Comparison of ENCODE assay signal across 9 cellular contexts in the genomic region with DNA sequence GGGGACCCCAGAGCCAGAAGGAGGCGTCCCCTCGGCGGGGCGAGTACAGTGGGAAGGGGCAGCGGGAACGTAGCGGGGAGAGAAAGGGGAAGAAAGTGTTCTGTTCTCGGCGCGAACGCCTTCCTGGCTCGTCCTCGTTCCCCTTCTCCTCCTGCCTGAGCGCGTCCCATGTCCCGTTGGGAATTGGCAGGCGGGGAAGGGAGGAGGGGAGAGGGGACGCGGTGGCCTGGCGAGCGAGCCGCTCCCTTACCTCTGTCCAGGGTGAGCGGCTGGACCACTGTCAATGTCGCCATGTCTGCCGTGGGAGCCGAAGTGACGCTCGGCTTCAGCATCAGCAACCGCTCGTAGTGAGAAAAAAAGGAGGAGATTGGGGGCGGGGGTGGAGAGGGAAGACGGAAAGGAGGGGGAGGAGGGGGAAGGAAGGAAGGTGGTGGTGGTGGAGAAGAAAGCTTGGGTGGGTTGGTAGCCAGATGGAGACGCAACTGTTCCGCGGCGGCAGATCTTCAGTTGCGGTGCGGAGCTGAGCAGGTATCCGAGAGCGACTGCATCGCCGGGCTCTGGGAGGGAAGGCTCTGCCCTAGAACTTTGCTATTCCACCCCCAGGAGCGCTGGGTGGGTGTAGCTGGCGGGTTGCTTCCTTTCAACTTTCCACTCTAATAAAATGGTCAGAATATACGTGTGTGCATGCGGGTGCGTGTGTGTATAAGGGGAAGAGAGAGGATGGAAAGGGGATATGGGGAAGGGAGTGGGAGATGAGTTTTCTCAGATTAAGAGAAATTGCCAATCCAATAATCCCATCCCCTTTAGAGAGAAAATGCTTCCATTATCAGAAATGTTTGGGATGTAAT. TPM values are rescaled to one million over a fixed set of nuclear protein-coding genes. Genes with fewer than 3 reads are reported as not detected.
DNase-seq lines count a peak whose midpoint lies in the region; ATAC-seq, FAIRE-seq and TF ChIP-seq lines count a peak whose summit lies in the region.
"Had no signal": no experiment of that assay in that cellular context is flagged by ENCODE, and none has a peak within 500 bp of the region (broad histone marks: within the 10 kb centered on the region; RNA-seq: fewer than 3 reads in every experiment).

A gene with protein sequence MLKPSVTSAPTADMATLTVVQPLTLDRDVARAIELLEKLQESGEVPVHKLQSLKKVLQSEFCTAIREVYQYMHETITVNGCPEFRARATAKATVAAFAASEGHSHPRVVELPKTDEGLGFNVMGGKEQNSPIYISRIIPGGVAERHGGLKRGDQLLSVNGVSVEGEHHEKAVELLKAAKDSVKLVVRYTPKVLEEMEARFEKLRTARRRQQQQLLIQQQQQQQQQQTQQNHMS (minus strand): TSS at position 544 of the 848 bp plus-strand sequence. CDS start 212 bp downstream, at position 332.

- H3K36me3 ChIP-seq in endodermal cell (ENCODE audit: control insufficient read depth, insufficient read depth, low read length) (no peaks in the 10 kb centered on the region), mesodermal cell (ENCODE audit: control insufficient read depth, insufficient read depth, low read length) (no peaks in the 10 kb centered on the region)

- no peaks in the 10 kb centered on the region for H3K9me3 ChIP-seq in endodermal cell (ENCODE audit: control insufficient read depth, low read length)
- no peaks in the 10 kb centered on the region for H3K9me3 ChIP-seq in mesodermal cell (ENCODE audit: control insufficient read depth, low read length)

- H3K9me3 Mint-ChIP-seq in endodermal cell, result no peaks in the 10 kb centered on the region

- no peak for FAIRE-seq in urothelium cell line (lab: Jason Lieb, UNC)

- H3K4me3 Mint-ChIP-seq in endodermal cell, result peak within 1 kb of the TSS; percentile 88
- H3K4me3 Mint-ChIP-seq: CD4-positive, CD25-positive, alpha-beta regulatory T cell had no signal

- no peaks in the 10 kb centered on the region for H3K36me3 Mint-ChIP-seq in endodermal cell (ENCODE audit: low read depth)
- H3K36me3 Mint-ChIP-seq: CD4-positive, CD25-positive, alpha-beta regulatory T cell had no signal

- H3K4me3 ChIP-seq in endodermal cell (ENCODE audit: low read length), result peak within 1 kb of the TSS; percentile 92
- peak within 1 kb of the TSS; percentile 68 for H3K4me3 ChIP-seq in mesodermal cell (ENCODE audit: extremely low read depth, insufficient read depth, low read length, poor library complexity, severe bottlenecking)

- peak; percentile 13 for ATAC-seq in HG02973 (IDR thresholded peaks at IDR 0.05; ENCODE audit: unreplicated experiment)

- H3K27ac ChIP-seq in endodermal cell (ENCODE audit: low read depth, low read length) (no peak within 1 kb of the TSS), mesodermal cell (ENCODE audit: low read depth, low read length, severe bottlenecking) (no peak within 1 kb of the TSS)

- H3K4me1 ChIP-seq in endodermal cell (ENCODE audit: control insufficient read depth, insufficient read depth, low read length), result no peaks in the 10 kb centered on the region
- peaks cover 9% of the 10 kb centered on the region for H3K4me1 ChIP-seq in mesodermal cell (ENCODE audit: control insufficient read depth, insufficient read depth, low read length, poor library complexity, severe bottlenecking)

- TF ChIP-seq CTCF in endodermal cell (conservative IDR thresholded peaks at IDR 0.05), result no peak

- H3K9ac ChIP-seq in endodermal cell (ENCODE audit: extremely low read depth, low read length, poor library complexity, severe bottlenecking), result peak within 1 kb of the TSS; percentile 60

- peaks cover 14% of the 10 kb centered on the region for H3K27me3 Mint-ChIP-seq in endodermal cell (ENCODE audit: insufficient read depth)

- peaks cover 9% of the 10 kb centered on the region for H3K27me3 ChIP-seq in endodermal cell (ENCODE audit: control insufficient read depth, insufficient read depth, low read length, poor library complexity, severe bottlenecking)

- peak within 1 kb of the TSS; percentile 93 for H3K27ac Mint-ChIP-seq in endodermal cell

- WGBS in endodermal cell (ENCODE audit: insufficient coverage in 1 of 2, insufficient read length in 1 of 2), 2 experiments, result 0 to 1% methylated on average over 4 to 46 of the region's 47 CpGs
- 0% methylated on average over 9 to 21 of the region's 47 CpGs for WGBS in mesodermal cell (ENCODE audit: insufficient coverage in 2 of 2), 2 experiments

- DNase-seq in NCI-H2081 (lab: John Stamatoyannopoulos, UW) (peak; percentile 52 to 65), NCI-H2081 treated with DMSO at 0.1 percent for 48 hours (lab: John Stamatoyannopoulos, UW) (no peak), NCI-H526 treated with DMSO at 0.1 percent for 48 hours (lab: John Stamatoyannopoulos, UW) (peak; percentile 51), endodermal cell (peak; percentile 92), urothelium cell line (ENCODE audit: low spot score) (peak; percentile 26), NK-92 (lab: John Stamatoyannopoulos, UW; ENCODE audit: unreplicated experiment) (no peak)
- DNase-seq: CD4-positive, CD25-positive, alpha-beta regulatory T cell had no signal

- peaks cover 18% of the 10 kb centered on the region for H3K4me1 Mint-ChIP-seq in endodermal cell

RNA-seq across cellular contexts. Expression of the gene that starts here (rescaled TPM):
- total RNA-seq in endodermal cell, result 10 to 100 TPM; 19.3 to 27.2 TPM
- 14.2 TPM for polyA plus RNA-seq in endodermal cell (2013, experiment 1 of 2)
- 11.6 TPM for polyA plus RNA-seq in endodermal cell (2013, experiment 2 of 2)
- 9.7 TPM for polyA plus RNA-seq in mesodermal cell (2013, experiment 1 of 2)
- 6.9 TPM for polyA plus RNA-seq in mesodermal cell (2013, experiment 2 of 2)

Comparison
In these comparisons a context has a peak if more than half of its experiments do, and no peak if none do; other contexts are left out.
1. DNase-seq: peak in NCI-H2081 (2 of 2), NCI-H526 treated with DMSO at 0.1 percent for 48 hours (single experiment), endodermal cell (single experiment) and urothelium cell line (single experiment); none in NCI-H2081 treated with DMSO at 0.1 percent for 48 hours (single experiment) and NK-92 (single experiment).